Comparison of ENCODE assay signal across 2 cellular contexts in the genomic region with DNA sequence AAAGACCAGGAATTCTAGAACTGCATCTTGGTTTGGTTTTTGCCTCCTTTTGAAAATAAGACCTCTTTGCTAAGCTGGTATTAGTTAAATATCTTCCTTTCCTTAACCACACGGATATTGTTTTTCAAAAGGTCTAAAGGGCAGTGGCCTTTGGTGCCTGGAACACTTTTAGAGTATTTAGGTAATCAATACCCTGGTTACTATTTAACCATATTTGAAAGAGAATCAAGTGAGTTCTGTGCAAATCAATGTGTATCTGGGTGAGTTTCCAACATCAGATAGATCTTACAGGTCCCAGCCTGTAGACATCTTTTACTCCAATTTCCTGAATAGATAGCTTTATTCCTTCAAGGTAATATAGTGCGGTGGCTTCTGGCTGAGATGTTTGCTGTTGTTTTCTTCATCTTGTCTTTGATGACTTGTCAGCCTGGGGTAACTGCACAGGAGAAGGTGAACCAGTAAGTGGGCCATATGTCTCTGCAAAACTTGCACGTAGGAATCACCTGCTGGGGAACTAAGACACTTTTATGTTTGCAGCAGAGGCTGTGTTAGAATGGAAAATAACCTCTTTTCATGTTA.
TF ChIP-seq lines count a peak whose summit lies in the region.

A gene (plus strand): TSS at position 277 of the 579 bp plus-strand sequence. CDS start 105 bp downstream, at position 382.

TF ChIP-seq in HepG2, 621 proteins besides CTCF, POLR2A, EP300 and RAD21 (continues in another document):
- TF ChIP-seq NR1H2 (CRISPR knock-in tag; IDR thresholded peaks at IDR 0.05; ENCODE audit: borderline replicate concordance, low read depth): no peak
- TF ChIP-seq, protein P1, sequence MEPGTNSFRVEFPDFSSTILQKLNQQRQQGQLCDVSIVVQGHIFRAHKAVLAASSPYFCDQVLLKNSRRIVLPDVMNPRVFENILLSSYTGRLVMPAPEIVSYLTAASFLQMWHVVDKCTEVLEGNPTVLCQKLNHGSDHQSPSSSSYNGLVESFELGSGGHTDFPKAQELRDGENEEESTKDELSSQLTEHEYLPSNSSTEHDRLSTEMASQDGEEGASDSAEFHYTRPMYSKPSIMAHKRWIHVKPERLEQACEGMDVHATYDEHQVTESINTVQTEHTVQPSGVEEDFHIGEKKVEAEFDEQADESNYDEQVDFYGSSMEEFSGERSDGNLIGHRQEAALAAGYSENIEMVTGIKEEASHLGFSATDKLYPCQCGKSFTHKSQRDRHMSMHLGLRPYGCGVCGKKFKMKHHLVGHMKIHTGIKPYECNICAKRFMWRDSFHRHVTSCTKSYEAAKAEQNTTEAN (CRISPR knock-in tag; conservative IDR thresholded peaks at IDR 0.05): peak; percentile 75; the same call in 1 of the 2 replicates
- TF ChIP-seq, protein P2, sequence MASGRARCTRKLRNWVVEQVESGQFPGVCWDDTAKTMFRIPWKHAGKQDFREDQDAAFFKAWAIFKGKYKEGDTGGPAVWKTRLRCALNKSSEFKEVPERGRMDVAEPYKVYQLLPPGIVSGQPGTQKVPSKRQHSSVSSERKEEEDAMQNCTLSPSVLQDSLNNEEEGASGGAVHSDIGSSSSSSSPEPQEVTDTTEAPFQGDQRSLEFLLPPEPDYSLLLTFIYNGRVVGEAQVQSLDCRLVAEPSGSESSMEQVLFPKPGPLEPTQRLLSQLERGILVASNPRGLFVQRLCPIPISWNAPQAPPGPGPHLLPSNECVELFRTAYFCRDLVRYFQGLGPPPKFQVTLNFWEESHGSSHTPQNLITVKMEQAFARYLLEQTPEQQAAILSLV (CRISPR knock-in tag; IDR thresholded peaks at IDR 0.05; ENCODE audit: borderline replicate concordance): no peak
- TF ChIP-seq, protein P3, sequence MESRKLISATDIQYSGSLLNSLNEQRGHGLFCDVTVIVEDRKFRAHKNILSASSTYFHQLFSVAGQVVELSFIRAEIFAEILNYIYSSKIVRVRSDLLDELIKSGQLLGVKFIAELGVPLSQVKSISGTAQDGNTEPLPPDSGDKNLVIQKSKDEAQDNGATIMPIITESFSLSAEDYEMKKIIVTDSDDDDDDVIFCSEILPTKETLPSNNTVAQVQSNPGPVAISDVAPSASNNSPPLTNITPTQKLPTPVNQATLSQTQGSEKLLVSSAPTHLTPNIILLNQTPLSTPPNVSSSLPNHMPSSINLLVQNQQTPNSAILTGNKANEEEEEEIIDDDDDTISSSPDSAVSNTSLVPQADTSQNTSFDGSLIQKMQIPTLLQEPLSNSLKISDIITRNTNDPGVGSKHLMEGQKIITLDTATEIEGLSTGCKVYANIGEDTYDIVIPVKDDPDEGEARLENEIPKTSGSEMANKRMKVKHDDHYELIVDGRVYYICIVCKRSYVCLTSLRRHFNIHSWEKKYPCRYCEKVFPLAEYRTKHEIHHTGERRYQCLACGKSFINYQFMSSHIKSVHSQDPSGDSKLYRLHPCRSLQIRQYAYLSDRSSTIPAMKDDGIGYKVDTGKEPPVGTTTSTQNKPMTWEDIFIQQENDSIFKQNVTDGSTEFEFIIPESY (CRISPR knock-in tag; IDR thresholded peaks at IDR 0.05): no peak
- TF ChIP-seq, protein P4, sequence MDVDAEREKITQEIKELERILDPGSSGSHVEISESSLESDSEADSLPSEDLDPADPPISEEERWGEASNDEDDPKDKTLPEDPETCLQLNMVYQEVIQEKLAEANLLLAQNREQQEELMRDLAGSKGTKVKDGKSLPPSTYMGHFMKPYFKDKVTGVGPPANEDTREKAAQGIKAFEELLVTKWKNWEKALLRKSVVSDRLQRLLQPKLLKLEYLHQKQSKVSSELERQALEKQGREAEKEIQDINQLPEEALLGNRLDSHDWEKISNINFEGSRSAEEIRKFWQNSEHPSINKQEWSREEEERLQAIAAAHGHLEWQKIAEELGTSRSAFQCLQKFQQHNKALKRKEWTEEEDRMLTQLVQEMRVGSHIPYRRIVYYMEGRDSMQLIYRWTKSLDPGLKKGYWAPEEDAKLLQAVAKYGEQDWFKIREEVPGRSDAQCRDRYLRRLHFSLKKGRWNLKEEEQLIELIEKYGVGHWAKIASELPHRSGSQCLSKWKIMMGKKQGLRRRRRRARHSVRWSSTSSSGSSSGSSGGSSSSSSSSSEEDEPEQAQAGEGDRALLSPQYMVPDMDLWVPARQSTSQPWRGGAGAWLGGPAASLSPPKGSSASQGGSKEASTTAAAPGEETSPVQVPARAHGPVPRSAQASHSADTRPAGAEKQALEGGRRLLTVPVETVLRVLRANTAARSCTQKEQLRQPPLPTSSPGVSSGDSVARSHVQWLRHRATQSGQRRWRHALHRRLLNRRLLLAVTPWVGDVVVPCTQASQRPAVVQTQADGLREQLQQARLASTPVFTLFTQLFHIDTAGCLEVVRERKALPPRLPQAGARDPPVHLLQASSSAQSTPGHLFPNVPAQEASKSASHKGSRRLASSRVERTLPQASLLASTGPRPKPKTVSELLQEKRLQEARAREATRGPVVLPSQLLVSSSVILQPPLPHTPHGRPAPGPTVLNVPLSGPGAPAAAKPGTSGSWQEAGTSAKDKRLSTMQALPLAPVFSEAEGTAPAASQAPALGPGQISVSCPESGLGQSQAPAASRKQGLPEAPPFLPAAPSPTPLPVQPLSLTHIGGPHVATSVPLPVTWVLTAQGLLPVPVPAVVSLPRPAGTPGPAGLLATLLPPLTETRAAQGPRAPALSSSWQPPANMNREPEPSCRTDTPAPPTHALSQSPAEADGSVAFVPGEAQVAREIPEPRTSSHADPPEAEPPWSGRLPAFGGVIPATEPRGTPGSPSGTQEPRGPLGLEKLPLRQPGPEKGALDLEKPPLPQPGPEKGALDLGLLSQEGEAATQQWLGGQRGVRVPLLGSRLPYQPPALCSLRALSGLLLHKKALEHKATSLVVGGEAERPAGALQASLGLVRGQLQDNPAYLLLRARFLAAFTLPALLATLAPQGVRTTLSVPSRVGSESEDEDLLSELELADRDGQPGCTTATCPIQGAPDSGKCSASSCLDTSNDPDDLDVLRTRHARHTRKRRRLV (CRISPR knock-in tag; IDR thresholded peaks at IDR 0.05): no peak
- TF ChIP-seq RFX3 (CRISPR knock-in tag; IDR thresholded peaks at IDR 0.05): no peak
- TF ChIP-seq TMF1 (CRISPR knock-in tag; IDR thresholded peaks at IDR 0.05; ENCODE audit: low read depth): no peak
- no peak for TF ChIP-seq NFE2 (CRISPR knock-in tag; IDR thresholded peaks at IDR 0.05)
- TF ChIP-seq ERF (CRISPR knock-in tag; IDR thresholded peaks at IDR 0.05): 0 out of 2 replicates have a peak, but pooled peaks have one; percentile 47
- TF ChIP-seq, protein P5, sequence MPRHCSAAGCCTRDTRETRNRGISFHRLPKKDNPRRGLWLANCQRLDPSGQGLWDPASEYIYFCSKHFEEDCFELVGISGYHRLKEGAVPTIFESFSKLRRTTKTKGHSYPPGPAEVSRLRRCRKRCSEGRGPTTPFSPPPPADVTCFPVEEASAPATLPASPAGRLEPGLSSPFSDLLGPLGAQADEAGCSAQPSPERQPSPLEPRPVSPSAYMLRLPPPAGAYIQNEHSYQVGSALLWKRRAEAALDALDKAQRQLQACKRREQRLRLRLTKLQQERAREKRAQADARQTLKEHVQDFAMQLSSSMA (CRISPR knock-in tag; IDR thresholded peaks at IDR 0.05): no peak
- TF ChIP-seq ZNF850 (CRISPR knock-in tag; conservative IDR thresholded peaks at IDR 0.05): no peak
- peak; percentile 35 for TF ChIP-seq STAG1 (CRISPR knock-in tag; IDR thresholded peaks at IDR 0.05)
- TF ChIP-seq ZNF792 (CRISPR knock-in tag; IDR thresholded peaks at IDR 0.05): no peak
- TF ChIP-seq CEBPB (IDR thresholded peaks at IDR 0.05; ENCODE audit: borderline replicate concordance, low read depth, low read length): no peak
- TF ChIP-seq KAT7 (CRISPR knock-in tag; IDR thresholded peaks at IDR 0.05; ENCODE audit: borderline replicate concordance): no peak
- no peak for TF ChIP-seq JUNB (CRISPR knock-in tag; IDR thresholded peaks at IDR 0.05; ENCODE audit: borderline replicate concordance)
- TF ChIP-seq ZSCAN9 (CRISPR knock-in tag; IDR thresholded peaks at IDR 0.05; ENCODE audit: borderline replicate concordance): peak; percentile 34; the same call in 1 of the 2 replicates
- TF ChIP-seq TP53 (CRISPR knock-in tag; conservative IDR thresholded peaks at IDR 0.05): no peak

TF ChIP-seq in neural cell, 6 proteins besides CTCF, POLR2A, EP300 and RAD21:
- TF ChIP-seq SMC3 (conservative IDR thresholded peaks at IDR 0.05; ENCODE audit: poor library complexity) (no peak), POLR2AphosphoS5 (IDR thresholded peaks at IDR 0.05) (peak; percentile 86)
- TF ChIP-seq, protein P6, sequence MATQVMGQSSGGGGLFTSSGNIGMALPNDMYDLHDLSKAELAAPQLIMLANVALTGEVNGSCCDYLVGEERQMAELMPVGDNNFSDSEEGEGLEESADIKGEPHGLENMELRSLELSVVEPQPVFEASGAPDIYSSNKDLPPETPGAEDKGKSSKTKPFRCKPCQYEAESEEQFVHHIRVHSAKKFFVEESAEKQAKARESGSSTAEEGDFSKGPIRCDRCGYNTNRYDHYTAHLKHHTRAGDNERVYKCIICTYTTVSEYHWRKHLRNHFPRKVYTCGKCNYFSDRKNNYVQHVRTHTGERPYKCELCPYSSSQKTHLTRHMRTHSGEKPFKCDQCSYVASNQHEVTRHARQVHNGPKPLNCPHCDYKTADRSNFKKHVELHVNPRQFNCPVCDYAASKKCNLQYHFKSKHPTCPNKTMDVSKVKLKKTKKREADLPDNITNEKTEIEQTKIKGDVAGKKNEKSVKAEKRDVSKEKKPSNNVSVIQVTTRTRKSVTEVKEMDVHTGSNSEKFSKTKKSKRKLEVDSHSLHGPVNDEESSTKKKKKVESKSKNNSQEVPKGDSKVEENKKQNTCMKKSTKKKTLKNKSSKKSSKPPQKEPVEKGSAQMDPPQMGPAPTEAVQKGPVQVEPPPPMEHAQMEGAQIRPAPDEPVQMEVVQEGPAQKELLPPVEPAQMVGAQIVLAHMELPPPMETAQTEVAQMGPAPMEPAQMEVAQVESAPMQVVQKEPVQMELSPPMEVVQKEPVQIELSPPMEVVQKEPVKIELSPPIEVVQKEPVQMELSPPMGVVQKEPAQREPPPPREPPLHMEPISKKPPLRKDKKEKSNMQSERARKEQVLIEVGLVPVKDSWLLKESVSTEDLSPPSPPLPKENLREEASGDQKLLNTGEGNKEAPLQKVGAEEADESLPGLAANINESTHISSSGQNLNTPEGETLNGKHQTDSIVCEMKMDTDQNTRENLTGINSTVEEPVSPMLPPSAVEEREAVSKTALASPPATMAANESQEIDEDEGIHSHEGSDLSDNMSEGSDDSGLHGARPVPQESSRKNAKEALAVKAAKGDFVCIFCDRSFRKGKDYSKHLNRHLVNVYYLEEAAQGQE (IDR thresholded peaks at IDR 0.05; ENCODE audit: borderline replicate concordance): peak; percentile 39
TF ChIP-seq in neural cell: peak in this region for 2.
